Comparison of ENCODE assay signal across 1 cellular context in the genomic region with DNA sequence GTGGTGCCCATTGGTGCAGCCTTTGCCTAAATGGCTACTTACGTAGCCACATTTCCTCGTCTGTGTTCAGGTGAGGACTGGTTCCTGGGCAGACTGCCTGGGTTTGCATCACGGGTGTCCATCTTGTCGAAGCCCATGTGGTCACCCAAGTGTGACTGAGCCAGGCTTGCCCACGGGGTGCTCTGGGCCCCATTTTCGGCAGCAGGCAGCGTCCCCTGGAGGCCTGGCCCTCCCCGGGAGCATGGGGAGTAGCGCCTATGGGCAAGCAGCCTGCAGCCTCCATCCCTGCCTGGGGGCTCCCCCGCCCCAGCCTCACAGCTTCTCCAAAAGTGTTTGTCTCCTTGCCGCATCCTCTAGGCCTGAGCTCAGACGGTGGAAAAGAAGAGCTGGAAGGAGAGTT.
A peak's percentile ranks its signal among the peaks of the same experiment; 100 is the strongest.
TF ChIP-seq lines count a peak whose summit lies in the region.

No MANE protein-coding gene starts in this region.

TF ChIP-seq in GM12878, 131 proteins besides CTCF, POLR2A, EP300 and RAD21:
- TF ChIP-seq BACH1 (IDR thresholded peaks at IDR 0.05; ENCODE audit: borderline replicate concordance) (no peak), PAX5 (IDR thresholded peaks at IDR 0.05; ENCODE audit: borderline replicate concordance, low read depth, low read length) (0 out of 2 replicates have a peak, but pooled peaks have one; percentile 31)
